ENCODE assay signal across 18 cellular contexts in the genomic region with DNA sequence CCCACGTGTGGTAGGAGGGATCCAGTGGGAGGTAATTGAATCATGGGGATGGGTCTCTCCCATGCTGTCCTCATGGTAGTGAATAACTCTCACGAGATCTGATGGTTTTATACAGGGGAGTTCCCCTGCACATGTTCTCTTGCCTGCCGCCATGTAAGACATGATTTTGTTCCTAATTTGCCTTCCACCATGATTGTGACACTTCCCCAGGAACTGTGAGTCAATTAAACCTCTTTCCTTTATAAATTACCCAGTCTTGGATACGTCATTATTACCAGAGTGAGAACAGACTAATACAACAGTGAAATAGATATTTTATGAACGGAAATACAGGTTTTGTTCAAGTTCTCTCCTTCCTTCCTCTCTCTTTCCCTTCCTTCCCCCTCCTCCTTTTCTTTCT. TPM values are rescaled to one million over a fixed set of nuclear protein-coding genes. Genes with fewer than 3 reads are reported as not detected.
DNase-seq lines count a peak whose midpoint lies in the region; ATAC-seq, FAIRE-seq and TF ChIP-seq lines count a peak whose summit lies in the region.
"Had no signal": no experiment of that assay in that cellular context is flagged by ENCODE, and none has a peak within 500 bp of the region (broad histone marks: within the 10 kb centered on the region; RNA-seq: fewer than 3 reads in every experiment).

No MANE protein-coding gene starts in this region.

- DNase-seq in GM23338 (ENCODE audit: low spot score) (no peak), chondrocyte (ENCODE audit: low spot score) (no peak), frontal cortex (ENCODE audit: low spot score in 2 of 2) (no peak), NCI-H526 treated with DMSO at 0.1 percent for 48 hours (lab: John Stamatoyannopoulos, UW) (no peak)
- no peak for DNase-seq in activated T-cell treated with anti-CD3 and anti-CD28 coated beads, Interleukin-2, amount 50 U/mL, for 72 hours
- DNase-seq: CD4-positive, CD25-positive, alpha-beta regulatory T cell; COR-L47; GDM1; NCI-H1105; NCI-H2081 treated with DMSO at 0.1 percent for 48 hours; NCI-H446 treated with DMSO at 0.1 percent for 48 hours had no signal

- H3K9me3 ChIP-seq in muscle layer of colon (ENCODE audit: low read length) (no peaks in the 10 kb centered on the region), stomach smooth muscle (ENCODE audit: control insufficient read depth in 2 of 2, low read length in 2 of 2) (no peaks in the 10 kb centered on the region)

- no peak for TF ChIP-seq CTCF in GM23338 (conservative IDR thresholded peaks at IDR 0.05; ENCODE audit: low read depth in 2 of 2)
- no peak for TF ChIP-seq CTCF in chondrocyte (IDR thresholded peaks at IDR 0.05)

- H3K4me3 Mint-ChIP-seq in GM23338 (no peak overlapping the region), chondrocyte (ENCODE audit: unreplicated experiment) (peak overlapping the region; percentile 8)
- no peak overlapping the region for H3K4me3 Mint-ChIP-seq in activated T-cell treated with anti-CD3 and anti-CD28 coated beads, Interleukin-2, amount 50 U/mL, for 72 hours
- H3K4me3 Mint-ChIP-seq: B cell; CD4-positive, CD25-positive, alpha-beta regulatory T cell had no signal

- no peak for FAIRE-seq in frontal cortex (lab: Jason Lieb, UNC)
- FAIRE-seq: K562, RCC 7860 had no signal

- no peak overlapping the region for H3K9ac ChIP-seq in muscle layer of colon (ENCODE audit: low read length)
- no peak overlapping the region for H3K9ac ChIP-seq in stomach smooth muscle (ENCODE audit: low read length in 2 of 2)

- H3K79me2 ChIP-seq in GM23338 (replicated peaks; ENCODE audit: insufficient read depth): peaks cover 100% of the 10 kb centered on the region

- peak overlapping the region; percentile 7; the same call in 1 of the 2 replicates for H3K27ac ChIP-seq in GM23338 (ENCODE audit: low read depth)
- H3K27ac ChIP-seq in muscle layer of colon (ENCODE audit: low read depth, low read length): peak overlapping the region; percentile 60
- peak overlapping the region; percentile 66 for H3K27ac ChIP-seq in stomach smooth muscle (ENCODE audit: low read length)

- no peak overlapping the region for H2AFZ ChIP-seq in GM23338

- peaks cover 10% of the 10 kb centered on the region for H3K4me1 Mint-ChIP-seq in GM23338
- peaks cover 94% of the 10 kb centered on the region for H3K4me1 Mint-ChIP-seq in chondrocyte (ENCODE audit: low read depth)
- H3K4me1 Mint-ChIP-seq in activated T-cell treated with anti-CD3 and anti-CD28 coated beads, Interleukin-2, amount 50 U/mL, for 72 hours (ENCODE audit: low read depth): no peaks in the 10 kb centered on the region
- H3K4me1 Mint-ChIP-seq: CD4-positive, CD25-positive, alpha-beta regulatory T cell had no signal

- ATAC-seq in GM23338 (no peak), GM19023 (IDR thresholded peaks at IDR 0.05; ENCODE audit: unreplicated experiment) (no peak)
- ATAC-seq in activated T-cell treated with anti-CD3 and anti-CD28 coated beads, Interleukin-2, amount 50 U/mL, for 72 hours (replicated peaks in 1 of 2): no peak
- ATAC-seq: K562, Right ventricle myocardium inferior had no signal

- H3K36me3 ChIP-seq in GM23338 (ENCODE audit: insufficient read depth): no peaks in the 10 kb centered on the region; the same call in 1 of the 2 replicates
- peaks cover 23% of the 10 kb centered on the region for H3K36me3 ChIP-seq in muscle layer of colon (ENCODE audit: insufficient read depth, low read length)
- peaks cover 10 to 11% of the 10 kb centered on the region in 2 donors for H3K36me3 ChIP-seq in stomach smooth muscle (ENCODE audit: control insufficient read depth in 2 of 2, insufficient read depth in 2 of 2, low read length in 2 of 2)

- peaks cover 3% of the 10 kb centered on the region; the same call in 1 of the 2 replicates for H3K4me1 ChIP-seq in GM23338 (ENCODE audit: insufficient read depth)
- H3K4me1 ChIP-seq in muscle layer of colon (ENCODE audit: insufficient read depth, low read length): peaks cover 78% of the 10 kb centered on the region
- H3K4me1 ChIP-seq in stomach smooth muscle (ENCODE audit: control insufficient read depth, insufficient read depth, low read length): peaks cover 55% of the 10 kb centered on the region

- 0 out of 2 replicates have a peak, but pooled peaks cover 4% of the 10 kb centered on the region for H3K9me2 ChIP-seq in GM23338 (ENCODE audit: insufficient read depth)

- no peaks in the 10 kb centered on the region for H4K20me1 ChIP-seq in GM23338 (replicated peaks; ENCODE audit: insufficient read depth)

- H3K36me3 Mint-ChIP-seq in GM23338 (ENCODE audit: low read depth) (peaks cover 42% of the 10 kb centered on the region), chondrocyte (ENCODE audit: low read depth) (peaks cover 56% of the 10 kb centered on the region)
- peaks cover 5% of the 10 kb centered on the region in 2 donors for H3K36me3 Mint-ChIP-seq in activated T-cell treated with anti-CD3 and anti-CD28 coated beads, Interleukin-2, amount 50 U/mL, for 72 hours (ENCODE audit: insufficient read depth in 2 of 2)

- H3K9me3 Mint-ChIP-seq in GM23338: peaks cover 4% of the 10 kb centered on the region; the same call in 1 of the 3 replicates
- H3K9me3 Mint-ChIP-seq in chondrocyte (ENCODE audit: low read depth): no peaks in the 10 kb centered on the region
- H3K9me3 Mint-ChIP-seq in activated T-cell treated with anti-CD3 and anti-CD28 coated beads, Interleukin-2, amount 50 U/mL, for 72 hours: peaks cover 2 to 6% of the 10 kb centered on the region in 2 donors

- no peaks in the 10 kb centered on the region for H3F3A ChIP-seq in GM23338 (replicated peaks; ENCODE audit: low read depth)

- H3K4me3 ChIP-seq in GM23338: no peak overlapping the region
- H3K4me3 ChIP-seq in muscle layer of colon (ENCODE audit: low read depth in 1 of 2, low read length in 2 of 2): no peak overlapping the region
- H3K4me3 ChIP-seq in stomach smooth muscle (ENCODE audit: low read length in 2 of 2): no peak overlapping the region
- H3K4me3 ChIP-seq: K562 had no signal

- H3K4me2 ChIP-seq in GM23338: no peak overlapping the region

- H3K27me3 ChIP-seq in GM23338 (ENCODE audit: insufficient read depth) (no peaks in the 10 kb centered on the region), muscle layer of colon (ENCODE audit: control insufficient read depth in 1 of 2, insufficient read depth in 2 of 2, low read length in 2 of 2) (no peaks in the 10 kb centered on the region), stomach smooth muscle (ENCODE audit: control insufficient read depth in 1 of 2, insufficient read depth in 2 of 2, low read length in 2 of 2) (no peaks in the 10 kb centered on the region)

- H3K27ac Mint-ChIP-seq in GM23338 (no peak overlapping the region), chondrocyte (ENCODE audit: unreplicated experiment) (peak overlapping the region; percentile 91)
- H3K27ac Mint-ChIP-seq in activated T-cell treated with anti-CD3 and anti-CD28 coated beads, Interleukin-2, amount 50 U/mL, for 72 hours: no peak overlapping the region
- H3K27ac Mint-ChIP-seq: B cell had no signal

- H3K27me3 Mint-ChIP-seq in GM23338 (ENCODE audit: insufficient read depth, low read depth, poor library complexity): peaks cover 10% of the 10 kb centered on the region
- no peaks in the 10 kb centered on the region for H3K27me3 Mint-ChIP-seq in chondrocyte (ENCODE audit: low read depth)
- H3K27me3 Mint-ChIP-seq in activated T-cell treated with anti-CD3 and anti-CD28 coated beads, Interleukin-2, amount 50 U/mL, for 72 hours (ENCODE audit: low read depth): no peaks in the 10 kb centered on the region
- H3K27me3 Mint-ChIP-seq: CD4-positive, CD25-positive, alpha-beta regulatory T cell had no signal

TF ChIP-seq in GM23338, 12 proteins besides CTCF, POLR2A, EP300 and RAD21:
- no peak for TF ChIP-seq ZNF114 (CRISPR knock-in tag; IDR thresholded peaks at IDR 0.05)
- TF ChIP-seq CREB1 (CRISPR knock-in tag; IDR thresholded peaks at IDR 0.05; ENCODE audit: low read depth): no peak
- TF ChIP-seq NANOG (IDR thresholded peaks at IDR 0.05; ENCODE audit: borderline replicate concordance): no peak
- TF ChIP-seq, protein P1, sequence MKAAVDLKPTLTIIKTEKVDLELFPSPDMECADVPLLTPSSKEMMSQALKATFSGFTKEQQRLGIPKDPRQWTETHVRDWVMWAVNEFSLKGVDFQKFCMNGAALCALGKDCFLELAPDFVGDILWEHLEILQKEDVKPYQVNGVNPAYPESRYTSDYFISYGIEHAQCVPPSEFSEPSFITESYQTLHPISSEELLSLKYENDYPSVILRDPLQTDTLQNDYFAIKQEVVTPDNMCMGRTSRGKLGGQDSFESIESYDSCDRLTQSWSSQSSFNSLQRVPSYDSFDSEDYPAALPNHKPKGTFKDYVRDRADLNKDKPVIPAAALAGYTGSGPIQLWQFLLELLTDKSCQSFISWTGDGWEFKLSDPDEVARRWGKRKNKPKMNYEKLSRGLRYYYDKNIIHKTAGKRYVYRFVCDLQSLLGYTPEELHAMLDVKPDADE (IDR thresholded peaks at IDR 0.05): no peak
- TF ChIP-seq EZH2 (IDR thresholded peaks at IDR 0.05; ENCODE audit: low read depth, unreplicated experiment): no peak
- no peak for TF ChIP-seq STAT1 (IDR thresholded peaks at IDR 0.05; ENCODE audit: unreplicated experiment)
- TF ChIP-seq POLR2AphosphoS5 (IDR thresholded peaks at IDR 0.05; ENCODE audit: low read depth): no peak

RNA-seq across cellular contexts. Expression of a gene that starts 15.8 kb away (rescaled TPM):
- total RNA-seq in GM23338 (2014; rRNA removed; shearing (Covaris generic)): 132 and 133 TPM in 2 replicates
- 762 and 842 TPM in 2 replicates for polyA plus RNA-seq in GM23338 (2016; fragmentation: Nextera tagmentation; extraction: Ambion mirVana)
- total RNA-seq in chondrocyte (1,623 to 1,979 TPM (median 1,941 TPM) in 3 replicates), frontal cortex (27.3 TPM)
- total RNA-seq in activated T-cell treated with anti-CD3 and anti-CD28 coated beads, Interleukin-2, amount 50 U/mL, for 72 hours: 10 to 100 TPM; 10.8 to 20.0 TPM
- polyA plus RNA-seq: K562 had no signal

Comparison
In these comparisons a context has a peak if more than half of its experiments do, and no peak if none do; other contexts are left out.
1. H3K27ac ChIP-seq: peak in every context shown above with its lines; median percentile 66 in stomach smooth muscle; 60 in muscle layer of colon; 7 in GM23338.
2. RNA of a gene that starts 15.8 kb away (total RNA-seq): 1,623 to 1,979 TPM in chondrocyte; 132 to 133 TPM in GM23338, 27.3 TPM in frontal cortex (single experiment) and 10.8 to 20.0 TPM in activated T-cell treated with anti-CD3 and anti-CD28 coated beads, Interleukin-2, amount 50 U/mL, for 72 hours; every median in the first group is over 10 times any median in the second.